8 cellular contexts compared by ENCODE assay signal in the genomic region with DNA sequence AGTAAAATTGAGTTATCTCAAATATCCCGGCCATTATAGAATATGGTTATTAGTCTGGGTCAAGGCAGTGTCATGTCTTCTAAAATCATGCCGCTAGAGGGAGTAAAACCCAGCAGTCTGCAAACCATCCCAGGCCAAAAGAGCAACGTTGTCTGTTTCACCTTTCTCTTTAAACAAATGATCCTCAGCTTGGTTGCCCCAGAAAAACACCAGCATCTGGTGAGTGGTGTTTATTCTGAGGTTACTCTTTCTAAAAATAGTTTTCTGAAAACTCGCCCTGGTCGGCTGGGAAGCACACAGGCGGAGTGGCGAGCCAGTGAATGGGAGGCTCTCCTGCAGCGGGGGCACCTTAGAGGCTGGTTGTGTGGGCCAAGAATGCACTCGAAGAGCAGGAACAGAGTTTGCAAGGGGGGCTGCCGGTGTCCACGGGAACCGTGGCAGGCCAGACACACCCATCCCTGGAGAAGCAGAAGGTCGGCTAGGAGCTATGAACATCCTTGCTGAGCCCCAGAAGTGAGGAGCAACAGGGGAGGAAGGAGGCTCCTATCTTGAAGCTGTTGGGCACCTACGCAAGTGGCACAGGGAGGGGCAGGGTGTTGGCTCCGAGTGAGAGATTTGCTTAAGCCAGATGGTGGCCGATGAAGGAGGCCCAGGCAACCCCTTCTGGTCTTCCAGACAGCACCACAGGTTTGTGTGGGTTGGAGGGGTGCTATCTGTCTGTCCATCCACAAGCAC.
DNase-seq lines count a peak whose midpoint lies in the region; ATAC-seq and TF ChIP-seq lines count a peak whose summit lies in the region.

No MANE protein-coding gene starts in this region.

- H3K4me1 ChIP-seq in SJSA1 (replicated peaks) (peaks cover 33% of the 10 kb centered on the region), prostate gland (replicated peaks) (no peaks in the 10 kb centered on the region), uterus (no peaks in the 10 kb centered on the region)

- TF ChIP-seq POLR2A in prostate gland (IDR thresholded peaks at IDR 0.05) = no peak
- TF ChIP-seq POLR2A in uterus (IDR thresholded peaks at IDR 0.05) = no peak

- intact Hi-C loops in prostate gland (cut with DNase I) = loop anchor here (2.0 to 10.0 kb wide), 4 partner anchors 118 to 542 kb away; no protein-coding TSS in a partner anchor
- intact Hi-C loops in uterus (cut with DNase I; ENCODE audit: low total_unique reads) = loop anchor here (5.0 kb wide), 1 partner anchor 347 kb away; no protein-coding TSS in a partner anchor

- H3K9me3 ChIP-seq in KOPT-K1 (ENCODE audit: insufficient read depth, low read length, poor library complexity, severe bottlenecking) = no peaks in the 10 kb centered on the region
- no peaks in the 10 kb centered on the region for H3K9me3 ChIP-seq in SJSA1 (replicated peaks)
- H3K9me3 ChIP-seq in prostate gland = no peaks in the 10 kb centered on the region
- no peaks in the 10 kb centered on the region for H3K9me3 ChIP-seq in uterus

- TF ChIP-seq CTCF in prostate gland (IDR thresholded peaks at IDR 0.05) (peak; percentile 60 to 80 (median 77)), uterus (IDR thresholded peaks at IDR 0.05) (peak; percentile 79 to 86 (median 84))

- DNase-seq in GM04503 (ENCODE audit: low read depth) = peak; percentile 66
- DNase-seq in SJSA1 (ENCODE audit: low read depth in 1 of 2, low spot score in 2 of 2) = peak; percentile 71 to 84
- peak; percentile 72 for DNase-seq in activated naive CD4-positive, alpha-beta T cell treated with Interleukin-2 at 50 U/mL for 16 hours
- DNase-seq in glomerular visceral epithelial cell (ENCODE audit: extremely low spot score) = peak; percentile 72
- DNase-seq in prostate gland (ENCODE audit: low spot score) = peak; percentile 64
- peak; percentile 48 to 67 for DNase-seq in uterus

- peak; percentile 86 for ATAC-seq in GM21786 (IDR thresholded peaks at IDR 0.05; ENCODE audit: unreplicated experiment)

- H3K36me3 ChIP-seq in KOPT-K1 (ENCODE audit: insufficient read depth, low read length) (no peaks in the 10 kb centered on the region), SJSA1 (no peaks in the 10 kb centered on the region), prostate gland (no peaks in the 10 kb centered on the region), uterus (no peaks in the 10 kb centered on the region)

- H3K27me3 ChIP-seq in SJSA1 (replicated peaks) (no peaks in the 10 kb centered on the region), prostate gland (replicated peaks; ENCODE audit: insufficient read depth) (no peaks in the 10 kb centered on the region), uterus (no peaks in the 10 kb centered on the region)

- WGBS in prostate gland = 30% methylated on average over 16 of the region's 16 CpGs

- H3K4me3 ChIP-seq in SJSA1 = peak overlapping the region; percentile 2; the same call in 1 of the 2 replicates
- H3K4me3 ChIP-seq in prostate gland = no peak overlapping the region
- H3K4me3 ChIP-seq in uterus = no peak overlapping the region

- H3K27ac ChIP-seq in KOPT-K1 (ENCODE audit: low read depth, low read length, poor library complexity, severe bottlenecking) (peak overlapping the region; percentile 76), SJSA1 (peak overlapping the region; percentile 37; the same call in 1 of the 2 replicates), prostate gland (no peak overlapping the region), uterus (peak overlapping the region; percentile 43 to 44)

Comparison
In these comparisons a context has a peak if more than half of its experiments do, and no peak if none do; other contexts are left out.
1. H3K27ac ChIP-seq: peak in KOPT-K1 (single experiment), SJSA1 (single experiment) and uterus (2 of 2); none in prostate gland (0 of 2).
2. Peak in every context shown above with its lines, with median percentiles within 50 percentile points of each other: DNase-seq.